Comparison of ENCODE assay signal across 13 cellular contexts in genomic region chr6:4957521-4958231, GRCh38. TPM values are rescaled to one million over a fixed set of nuclear protein-coding genes. Genes with fewer than 3 reads are reported as not detected.
DNase-seq lines count a peak whose midpoint lies in the region; ATAC-seq, FAIRE-seq and TF ChIP-seq lines count a peak whose summit lies in the region.
"Had no signal": no experiment of that assay in that cellular context is flagged by ENCODE, and none has a peak within 500 bp of the region (broad histone marks: within the 10 kb centered on the region; RNA-seq: fewer than 3 reads in every experiment).

No MANE protein-coding gene starts in this region.

- DNase-seq in SK-N-SH (no peak), heart right ventricle (no peak), small intestine (peak; percentile 15), NCI-H2227 treated with DMSO at 0.1 percent for 48 hours (lab: John Stamatoyannopoulos, UW) (no peak)
- DNase-seq: activated CD4-positive, CD25-positive, alpha-beta regulatory T cell; NCI-H510A treated with DMSO at 0.1 percent for 48 hours; stimulated activated CD4-positive, alpha-beta T cell treated with anti-CD3 and anti-CD28 coated beads, Interleukin-2, amount 100 ng/mL, for 48 hours had no signal

- FAIRE-seq in small intestine (lab: Jason Lieb, UNC) = no peak
- FAIRE-seq: frontal cortex, urothelium cell line had no signal

- H3K9me3 ChIP-seq in SK-N-SH (no peaks in the 10 kb centered on the region), heart right ventricle (no peaks in the 10 kb centered on the region), small intestine (ENCODE audit: control insufficient read depth, low read depth) (no peaks in the 10 kb centered on the region)

- H3K9me2 ChIP-seq in SK-N-SH = no peaks in the 10 kb centered on the region

- no peak overlapping the region for H3K9ac ChIP-seq in SK-N-SH

- intact Hi-C loops in heart right ventricle (cut with DNase I) = no loop called here

- ATAC-seq in SK-N-SH treated with all-trans-retinoic acid at 6 μM for 48 hours = peak; percentile 65
- ATAC-seq in heart right ventricle = peak in 5 of 8 donors; percentile 20 to 74 (median 52)
- no peak for ATAC-seq in GM18511 (IDR thresholded peaks at IDR 0.05; ENCODE audit: unreplicated experiment)
- no peak for ATAC-seq in GM21825 (IDR thresholded peaks at IDR 0.05; ENCODE audit: unreplicated experiment)

- TF ChIP-seq EP300 in SK-N-SH (IDR thresholded peaks at IDR 0.05; ENCODE audit: borderline replicate concordance in 1 of 2, low read depth in 1 of 2, low read length in 1 of 2) = no peak

- CTCF ChIA-PET in SK-N-SH (lab: Yijun Ruan, JAX) = interaction anchor here (0.8 to 1.6 kb wide), 4 partner anchors 10 to 22 kb away, joined by 3 to 4 read pairs (median 3); no protein-coding TSS in a partner anchor

- no peaks in the 10 kb centered on the region for H3F3A ChIP-seq in SK-N-SH (replicated peaks; ENCODE audit: insufficient read depth)

- TF ChIP-seq RAD21 in SK-N-SH (IDR thresholded peaks at IDR 0.05; ENCODE audit: low read length) = no peak

- H3K36me3 ChIP-seq in SK-N-SH (replicated peaks in 1 of 2; ENCODE audit: control insufficient read depth in 1 of 2, insufficient read depth in 2 of 2, low read length in 1 of 2) (peaks cover 0 to 16% of the 10 kb centered on the region in 2 experiments), heart right ventricle (peaks cover 0 to 37% (median 10%) of the 10 kb centered on the region in 9 donors), small intestine (ENCODE audit: control insufficient read depth in 2 of 2, insufficient read depth in 2 of 2, low read length in 2 of 2) (peaks cover 0 to 3% of the 10 kb centered on the region in 2 donors)

- H3K79me2 ChIP-seq in SK-N-SH (ENCODE audit: insufficient read depth) = no peaks in the 10 kb centered on the region

- no peak overlapping the region for H2AFZ ChIP-seq in SK-N-SH (ENCODE audit: low read depth)

- H4K20me1 ChIP-seq in SK-N-SH (ENCODE audit: insufficient read depth) = no peaks in the 10 kb centered on the region

- no peak overlapping the region for H3K4me3 ChIP-seq in SK-N-SH (ENCODE audit: low read depth in 2 of 2, low read length in 1 of 2)
- H3K4me3 ChIP-seq in heart right ventricle = no peak overlapping the region
- no peak overlapping the region for H3K4me3 ChIP-seq in small intestine (ENCODE audit: low read depth in 1 of 2, low read length in 2 of 2)

- WGBS in SK-N-SH (ENCODE audit: low lambda C conversion rate) = 80% methylated on average over 8 of the region's 9 CpGs
- WGBS in heart right ventricle, 2 donors = 56 to 58% methylated on average over 9 of the region's 9 CpGs
- WGBS in small intestine, 3 donors = 56 to 66% (median 58%) methylated on average over 9 of the region's 9 CpGs

- H3K4me1 ChIP-seq in SK-N-SH (ENCODE audit: control insufficient read depth in 1 of 2, insufficient read depth in 2 of 2, low read depth in 1 of 2, low read length in 1 of 2) = no peaks in the 10 kb centered on the region
- H3K4me1 ChIP-seq in heart right ventricle = peaks cover 0 to 8% (median 0%) of the 10 kb centered on the region in 9 donors
- H3K4me1 ChIP-seq in small intestine (ENCODE audit: control insufficient read depth in 2 of 2, insufficient read depth in 1 of 2, low read depth in 1 of 2, low read length in 1 of 2) = no peaks in the 10 kb centered on the region

- H3K4me2 ChIP-seq in SK-N-SH = no peak overlapping the region

- H3K27me3 ChIP-seq in SK-N-SH (ENCODE audit: insufficient read depth) (no peaks in the 10 kb centered on the region), heart right ventricle (no peaks in the 10 kb centered on the region), small intestine (ENCODE audit: control insufficient read depth in 2 of 2, insufficient read depth in 2 of 2, low read length in 2 of 2) (no peaks in the 10 kb centered on the region)

- POLR2A ChIA-PET in SK-N-SH (lab: Yijun Ruan, JAX) = interaction anchor here (1.3 kb wide), 1 partner anchor 46 kb away, joined by 3 read pairs; no protein-coding TSS in a partner anchor

- TF ChIP-seq CTCF in SK-N-SH (IDR thresholded peaks at IDR 0.05) (no peak; the same call in 1 of the 2 replicates), VCaP (conservative IDR thresholded peaks at IDR 0.05) (peak; percentile 37), heart right ventricle (IDR thresholded peaks at IDR 0.05) (peak in 6 of 9 donors; percentile 10 to 36 (median 29))

- H3K27ac ChIP-seq in SK-N-SH (ENCODE audit: low read depth in 2 of 2, low read length in 1 of 2) (no peak overlapping the region), VCaP (no peak overlapping the region), heart right ventricle (no peak overlapping the region), small intestine (ENCODE audit: low read depth in 1 of 2, low read length in 1 of 2) (no peak overlapping the region)

TF ChIP-seq in SK-N-SH treated with all-trans-retinoic acid at 6 μM for 48 hours, 23 proteins besides CTCF, POLR2A, EP300 and RAD21 (continues in another document):
- no peak for TF ChIP-seq BACH2 (CRISPR knock-in tag; IDR thresholded peaks at IDR 0.05; ENCODE audit: borderline replicate concordance)
- TF ChIP-seq ZNF70 (CRISPR knock-in tag; IDR thresholded peaks at IDR 0.05) = no peak
- no peak for TF ChIP-seq CSDC2 (CRISPR knock-in tag; IDR thresholded peaks at IDR 0.05)
- TF ChIP-seq TCF4 (CRISPR knock-in tag; IDR thresholded peaks at IDR 0.05; ENCODE audit: borderline replicate concordance) = no peak
- no peak for TF ChIP-seq ZNF8 (CRISPR knock-in tag; IDR thresholded peaks at IDR 0.05)
- TF ChIP-seq POU6F1 (CRISPR knock-in tag; IDR thresholded peaks at IDR 0.05; ENCODE audit: borderline replicate concordance, low read depth) = no peak

TF ChIP-seq in SK-N-SH, 30 proteins besides CTCF, POLR2A, EP300 and RAD21 (continues in another document):
- TF ChIP-seq EZH2phosphoT487 (IDR thresholded peaks at IDR 0.05; ENCODE audit: borderline replicate concordance, low read depth) = no peak
- TF ChIP-seq USF2 (IDR thresholded peaks at IDR 0.05; ENCODE audit: borderline replicate concordance, low read depth, low read length) = no peak
- no peak for TF ChIP-seq GABPA (IDR thresholded peaks at IDR 0.05; ENCODE audit: low read depth)
- TF ChIP-seq JUND (IDR thresholded peaks at IDR 0.05) = no peak
- no peak for TF ChIP-seq FOXM1 (IDR thresholded peaks at IDR 0.05; ENCODE audit: low read depth)
- TF ChIP-seq USF1 (IDR thresholded peaks at IDR 0.05; ENCODE audit: borderline replicate concordance, low read depth) = no peak
- no peak for TF ChIP-seq MAX (IDR thresholded peaks at IDR 0.05; ENCODE audit: low read depth)
- TF ChIP-seq RXRA (IDR thresholded peaks at IDR 0.05; ENCODE audit: borderline replicate concordance, low read depth) = no peak
- no peak for TF ChIP-seq FOXJ3 (CRISPR knock-in tag; IDR thresholded peaks at IDR 0.05)
- TF ChIP-seq IRF3 (IDR thresholded peaks at IDR 0.05; ENCODE audit: low read depth, low read length) = no peak

RNA-seq across cellular contexts. Expression of gene RPP40, which starts 46.2 kb away (rescaled TPM):
- polyA plus RNA-seq in SK-N-SH (2012; rRNA removed) (8.3 and 9.8 TPM in 2 replicates), heart right ventricle (10 to 100 TPM in 1 of 2 donors, 1 to 10 TPM in 1; 3.4 to 12.0 TPM), small intestine (10 to 100 TPM in 1 of 3 donors, 1 to 10 TPM in 2; 2.2 to 10.6 (median 2.7) TPM)
- 13.2 and 14.1 TPM in 2 replicates for polyA plus RNA-seq in SK-N-SH (2012; cell fraction: cytosol; rRNA removed)
- 3.9 and 9.2 TPM in 2 replicates for polyA plus RNA-seq in SK-N-SH (2012; cell fraction: nucleus; rRNA removed)
- total RNA-seq in heart right ventricle = 1 to 10 TPM; 2.1 to 5.8 (median 3.6) TPM

Comparison
In these comparisons a context has a peak if more than half of its experiments do, and no peak if none do; other contexts are left out.
1. ATAC-seq: peak in SK-N-SH treated with all-trans-retinoic acid at 6 μM for 48 hours (single experiment) and heart right ventricle (5 of 8); none in GM18511 (single experiment) and GM21825 (single experiment).